ENCODE assay signal across 27 cellular contexts in the genomic region with DNA sequence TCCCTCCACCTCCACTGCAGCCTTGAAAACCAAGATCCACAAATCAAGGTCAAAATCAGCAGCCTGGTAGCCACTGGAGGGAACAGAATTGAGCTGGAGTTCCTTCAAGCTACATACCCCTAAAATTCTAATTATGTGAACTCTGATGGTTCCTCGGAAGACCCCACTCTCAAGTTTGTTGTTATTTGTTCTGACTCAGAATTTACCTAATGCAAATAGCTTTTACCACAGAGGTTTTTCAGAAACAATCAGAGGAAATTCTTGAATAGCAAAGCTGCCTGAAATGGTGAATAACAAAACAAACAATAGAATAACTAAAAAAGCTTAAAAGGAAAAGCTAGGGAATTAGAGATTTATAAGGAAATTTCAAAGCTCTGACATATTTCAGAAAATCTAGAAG.
"Had no signal": no experiment of that assay in that cellular context is flagged by ENCODE, and none has a peak within 500 bp of the region (broad histone marks: within the 10 kb centered on the region; RNA-seq: fewer than 3 reads in every experiment).

No MANE protein-coding gene starts in this region.

- DNase-seq: activated CD4-positive, alpha-beta T cell treated with anti-CD3 and anti-CD28 coated beads, Interleukin-2, amount 10 ng/mL, durations not matched to agents 7 days and 5 days; activated CD8-positive, alpha-beta memory T cell treated with anti-CD3 and anti-CD28 coated beads, Interleukin-2, amount 10 ng/mL, durations not matched to agents 7 days and 5 days; activated CD8-positive, alpha-beta T cell treated with anti-CD3 and anti-CD28 coated beads for 36 hours; activated gamma-delta T cell treated with Interleukin-2 at 50 U/mL for 16 hours; activated T-cell treated with anti-CD3 and anti-CD28 coated beads for 4 hours; adrenal gland; cerebellar nuclear complex; foreskin fibroblast; islet precursor cell; left colon; naive B cell; nucleus accumbens; small intestine; stimulated activated CD4-positive, alpha-beta T cell treated with anti-CD3 and anti-CD28 coated beads, Interleukin-2, amount 100 ng/mL, for 24 hours; stimulated activated naive CD8-positive, alpha-beta T cell treated with anti-CD3 and anti-CD28 coated beads, Interleukin-15, amount 100 ng/mL, for 72 hours; T-helper 2 cell; tibial artery had no signal

- H3K4me1 ChIP-seq: ascending aorta, parathyroid adenoma, tibial artery had no signal

- H3K4me3 Mint-ChIP-seq: activated CD4-positive, alpha-beta T cell treated with anti-CD3 and anti-CD28 coated beads, Interleukin-2, amount 10 ng/mL, durations not matched to agents 7 days and 5 days; activated CD8-positive, alpha-beta memory T cell treated with anti-CD3 and anti-CD28 coated beads, Interleukin-2, amount 10 ng/mL, durations not matched to agents 7 days and 5 days; activated CD8-positive, alpha-beta T cell treated with anti-CD3 and anti-CD28 coated beads for 36 hours; activated T-helper 1 cell treated with anti-CD3 and anti-CD28 coated beads, Interleukin-12 subunit alpha, Interleukin-12 subunit beta, Interleukin-2, Interleukin-4 antibody, amounts not matched to agents 30 ng/mL and 10 ng/mL and 1 ng/mL, durations not matched to agents 14 hours and 24 hours and 36 hours; naive B cell; stimulated activated effector memory CD8-positive, alpha-beta T cell treated with anti-CD3 and anti-CD28 coated beads, Interleukin-12 subunit alpha, Interleukin-12 subunit beta, amount 100 ng/mL, for 72 hours; stimulated activated naive CD8-positive, alpha-beta T cell treated with anti-CD3 and anti-CD28 coated beads, Interleukin-15, amount 100 ng/mL, for 72 hours had no signal

- H3K79me2 ChIP-seq: parathyroid adenoma had no signal

- H3K4me1 Mint-ChIP-seq: activated CD4-positive, alpha-beta T cell treated with anti-CD3 and anti-CD28 coated beads, Interleukin-2, amount 10 ng/mL, durations not matched to agents 7 days and 5 days; activated CD8-positive, alpha-beta memory T cell treated with anti-CD3 and anti-CD28 coated beads, Interleukin-2, amount 10 ng/mL, durations not matched to agents 7 days and 5 days; naive B cell; stimulated activated effector memory CD8-positive, alpha-beta T cell treated with anti-CD3 and anti-CD28 coated beads, Interleukin-12 subunit alpha, Interleukin-12 subunit beta, amount 100 ng/mL, for 72 hours; stimulated activated naive CD8-positive, alpha-beta T cell treated with anti-CD3 and anti-CD28 coated beads, Interleukin-15, amount 100 ng/mL, for 72 hours had no signal

- H3K9me3 ChIP-seq: adrenal gland, ascending aorta, tibial artery had no signal

- H3K27ac ChIP-seq: adrenal gland, ascending aorta, coronary artery, epithelial cell of prostate, parathyroid adenoma, tibial artery had no signal

- H3K27ac Mint-ChIP-seq: activated CD4-positive, alpha-beta T cell treated with anti-CD3 and anti-CD28 coated beads, Interleukin-2, amount 10 ng/mL, durations not matched to agents 7 days and 5 days; activated CD8-positive, alpha-beta memory T cell treated with anti-CD3 and anti-CD28 coated beads, Interleukin-2, amount 10 ng/mL, durations not matched to agents 7 days and 5 days; activated CD8-positive, alpha-beta T cell treated with anti-CD3 and anti-CD28 coated beads for 36 hours; activated naive CD4-positive, alpha-beta T cell treated with anti-CD3 and anti-CD28 coated beads, Interleukin-2, amount 50 U/mL, for 72 hours; activated T-helper 1 cell treated with anti-CD3 and anti-CD28 coated beads, Interleukin-12 subunit alpha, Interleukin-12 subunit beta, Interleukin-2, Interleukin-4 antibody, amounts not matched to agents 30 ng/mL and 10 ng/mL and 1 ng/mL, durations not matched to agents 14 hours and 24 hours and 36 hours; naive B cell; stimulated activated effector memory CD8-positive, alpha-beta T cell treated with anti-CD3 and anti-CD28 coated beads, Interleukin-12 subunit alpha, Interleukin-12 subunit beta, amount 100 ng/mL, for 72 hours; stimulated activated naive CD8-positive, alpha-beta T cell treated with anti-CD3 and anti-CD28 coated beads, Interleukin-15, amount 100 ng/mL, for 72 hours had no signal

- H3K36me3 Mint-ChIP-seq: activated CD8-positive, alpha-beta memory T cell treated with anti-CD3 and anti-CD28 coated beads, Interleukin-2, amount 10 ng/mL, durations not matched to agents 7 days and 5 days; naive B cell; stimulated activated effector memory CD8-positive, alpha-beta T cell treated with anti-CD3 and anti-CD28 coated beads, Interleukin-12 subunit alpha, Interleukin-12 subunit beta, amount 100 ng/mL, for 72 hours had no signal

- ATAC-seq: activated CD4-positive, CD25-positive, alpha-beta regulatory T cell treated with anti-CD3 and anti-CD28 coated beads, Interleukin-2, amount 50 U/mL, for 24 hours; activated CD8-positive, alpha-beta memory T cell treated with anti-CD3 and anti-CD28 coated beads, Interleukin-2, amount 10 ng/mL, durations not matched to agents 7 days and 5 days; activated CD8-positive, alpha-beta T cell treated with anti-CD3 and anti-CD28 coated beads for 36 hours; activated naive CD4-positive, alpha-beta T cell treated with anti-CD3 and anti-CD28 coated beads, Interleukin-2, amount 50 U/mL, for 72 hours; left colon; sciatic nerve; stimulated activated effector memory CD8-positive, alpha-beta T cell treated with anti-CD3 and anti-CD28 coated beads, Interleukin-12 subunit alpha, Interleukin-12 subunit beta, amount 100 ng/mL, for 72 hours; stimulated activated naive CD8-positive, alpha-beta T cell treated with anti-CD3 and anti-CD28 coated beads, Interleukin-15, amount 100 ng/mL, for 72 hours had no signal

- H3K9ac ChIP-seq: parathyroid adenoma had no signal

- H3K27me3 ChIP-seq: adrenal gland, ascending aorta, tibial artery had no signal

- H3K27me3 Mint-ChIP-seq: activated CD4-positive, alpha-beta T cell treated with anti-CD3 and anti-CD28 coated beads, Interleukin-2, amount 10 ng/mL, durations not matched to agents 7 days and 5 days; activated CD8-positive, alpha-beta memory T cell treated with anti-CD3 and anti-CD28 coated beads, Interleukin-2, amount 10 ng/mL, durations not matched to agents 7 days and 5 days; activated CD8-positive, alpha-beta T cell treated with anti-CD3 and anti-CD28 coated beads for 36 hours; naive B cell; stimulated activated naive CD8-positive, alpha-beta T cell treated with anti-CD3 and anti-CD28 coated beads, Interleukin-15, amount 100 ng/mL, for 72 hours had no signal

- FAIRE-seq: urothelium cell line had no signal

- H3K4me3 ChIP-seq: adrenal gland, ascending aorta, coronary artery, tibial artery had no signal

- H3K36me3 ChIP-seq: adrenal gland, ascending aorta, tibial artery had no signal

- H2AFZ ChIP-seq: parathyroid adenoma had no signal
